ENCODE assay signal across 19 cellular contexts in genomic region chr13:106521101-106521799, GRCh38. TPM values are rescaled to one million over a fixed set of nuclear protein-coding genes. Genes with fewer than 3 reads are reported as not detected.
DNase-seq lines count a peak whose midpoint lies in the region; ATAC-seq and TF ChIP-seq lines count a peak whose summit lies in the region.
"Had no signal": no experiment of that assay in that cellular context is flagged by ENCODE, and none has a peak within 500 bp of the region (broad histone marks: within the 10 kb centered on the region; RNA-seq: fewer than 3 reads in every experiment).

No MANE protein-coding gene starts in this region.

- H3K4me3 ChIP-seq in breast epithelium (no peak overlapping the region), RWPE2 (ENCODE audit: severe bottlenecking) (no peak overlapping the region), upper lobe of right lung (no peak overlapping the region)
- H3K4me3 ChIP-seq: HAP-1 had no signal

- intact Hi-C loops in MCF 10A (cut with micrococcal nuclease) (no loop called here), breast epithelium (cut with DNase I; ENCODE audit: low total_unique reads) (no loop called here), upper lobe of right lung (cut with DNase I) (no loop called here)

- H3K4me1 ChIP-seq in breast epithelium = peaks cover 0 to 5% of the 10 kb centered on the region in 2 donors
- peaks cover 58% of the 10 kb centered on the region for H3K4me1 ChIP-seq in RWPE2 (ENCODE audit: insufficient read depth, poor library complexity, severe bottlenecking)
- peaks cover 11% of the 10 kb centered on the region for H3K4me1 ChIP-seq in upper lobe of right lung

- ATAC-seq in RWPE2 (ENCODE audit: low read depth) (peak; percentile 22; the same call in 1 of the 3 replicates), upper lobe of right lung (peak; percentile 36), HG02870 (IDR thresholded peaks at IDR 0.05; ENCODE audit: unreplicated experiment) (no peak), HG03139 (IDR thresholded peaks at IDR 0.05; ENCODE audit: unreplicated experiment) (no peak)
- ATAC-seq: effector memory CD8-positive, alpha-beta T cell had no signal

- peaks cover 46% of the 10 kb centered on the region for H3K4me1 Mint-ChIP-seq in MCF 10A (ENCODE audit: insufficient read depth, unreplicated experiment)
- H3K4me1 Mint-ChIP-seq: CD4-positive, alpha-beta memory T cell had no signal

- BruUV-seq in MCF 10A (replicated peaks; lab: Mats Ljungman, UMichigan) = no TSS peak

- POLR2A ChIA-PET in MCF 10A (lab: Yijun Ruan, JAX) = interaction anchor here (0.6 to 3.9 kb wide), 9 partner anchors 8 to 997 kb away, joined by 3 to 26 read pairs (median 5); no protein-coding TSS in a partner anchor

- no peaks in the 10 kb centered on the region for H3K27me3 Mint-ChIP-seq in MCF 10A (ENCODE audit: insufficient read depth, unreplicated experiment)

- H3K27me3 ChIP-seq in breast epithelium = no peaks in the 10 kb centered on the region
- H3K27me3 ChIP-seq in RWPE2 (ENCODE audit: insufficient read depth, poor library complexity, severe bottlenecking) = no peaks in the 10 kb centered on the region
- H3K27me3 ChIP-seq in upper lobe of right lung = no peaks in the 10 kb centered on the region

- CTCF ChIA-PET in MCF 10A (lab: Yijun Ruan, JAX) = interaction anchor here (0.7 to 2.3 kb wide), 9 partner anchors 10 to 1949 kb away, joined by 3 to 7 read pairs (median 4); no protein-coding TSS in a partner anchor

- TF ChIP-seq CTCF in MCF 10A (IDR thresholded peaks at IDR 0.05; ENCODE audit: unreplicated experiment) = no peak
- no peak for TF ChIP-seq CTCF in breast epithelium (IDR thresholded peaks at IDR 0.05)
- TF ChIP-seq CTCF in RWPE2 (IDR thresholded peaks at IDR 0.05; ENCODE audit: poor library complexity, severe bottlenecking) = no peak
- no peak for TF ChIP-seq CTCF in upper lobe of right lung (IDR thresholded peaks at IDR 0.05)

- no peak overlapping the region for H3K4me3 Mint-ChIP-seq in MCF 10A (ENCODE audit: unreplicated experiment)
- H3K4me3 Mint-ChIP-seq: CD4-positive, alpha-beta memory T cell; effector memory CD8-positive, alpha-beta T cell; T-helper 2 cell treated with Interferon-gamma antibody and Interleukin-4, amounts not matched to agents 5 μg/mL and 100 μg/mL, for 36 hours had no signal

- H3K27ac Mint-ChIP-seq in MCF 10A (ENCODE audit: low read depth, unreplicated experiment) = peak overlapping the region; percentile 22
- H3K27ac Mint-ChIP-seq: activated T-helper 2 cell treated with anti-CD3 and anti-CD28 coated beads, Interferon-gamma antibody, Interleukin-2, Interleukin-4, amounts not matched to agents 10 μg/mL and 5 μg/mL and 100 μg/mL, durations not matched to agents 14 hours and 24 hours and 36 hours; CD4-positive, alpha-beta memory T cell; effector memory CD8-positive, alpha-beta T cell; T-helper 2 cell treated with Interferon-gamma antibody and Interleukin-4, amounts not matched to agents 5 μg/mL and 100 μg/mL, for 36 hours had no signal

- no peak for TF ChIP-seq POLR2A in breast epithelium (IDR thresholded peaks at IDR 0.05)

- no peaks in the 10 kb centered on the region for H3K9me3 Mint-ChIP-seq in MCF 10A (ENCODE audit: unreplicated experiment)
- H3K9me3 Mint-ChIP-seq: activated T-helper 2 cell treated with anti-CD3 and anti-CD28 coated beads, Interferon-gamma antibody, Interleukin-2, Interleukin-4, amounts not matched to agents 10 μg/mL and 5 μg/mL and 100 μg/mL, durations not matched to agents 14 hours and 24 hours and 36 hours; CD4-positive, alpha-beta memory T cell; effector memory CD8-positive, alpha-beta T cell; T-helper 2 cell treated with Interferon-gamma antibody and Interleukin-4, amounts not matched to agents 5 μg/mL and 100 μg/mL, for 36 hours had no signal

- H3K9me3 ChIP-seq in breast epithelium (no peaks in the 10 kb centered on the region), RWPE2 (ENCODE audit: severe bottlenecking) (no peaks in the 10 kb centered on the region), upper lobe of right lung (no peaks in the 10 kb centered on the region)
- H3K9me3 ChIP-seq: HAP-1 had no signal

- H3K36me3 ChIP-seq in breast epithelium (no peaks in the 10 kb centered on the region), RWPE2 (ENCODE audit: low read depth) (peaks cover 58% of the 10 kb centered on the region), upper lobe of right lung (no peaks in the 10 kb centered on the region)
- H3K36me3 ChIP-seq: HAP-1 had no signal

- H3K27ac ChIP-seq in breast epithelium (no peak overlapping the region), RWPE2 (ENCODE audit: poor library complexity, severe bottlenecking) (peak overlapping the region; percentile 68), upper lobe of right lung (peak overlapping the region; percentile 47)

- DNase-seq in MCF 10A (ENCODE audit: unreplicated experiment) (no peak), breast epithelium (ENCODE audit: low spot score in 2 of 2) (no peak), RWPE2 (ENCODE audit: low spot score) (no peak), left kidney (ENCODE audit: low read depth, low spot score) (peak; percentile 69), upper lobe of right lung (no peak), T1000 (lab: John Stamatoyannopoulos, UW) (no peak)
- DNase-seq: activated CD4-positive, alpha-beta T cell treated with anti-CD3 and anti-CD28 coated beads for 1 hour; CD4-positive, alpha-beta memory T cell; DND-41; effector memory CD8-positive, alpha-beta T cell; NCI-H2029; occipital lobe; SHP77; stimulated activated CD4-positive, alpha-beta T cell treated with anti-CD3 and anti-CD28 coated beads, Interleukin-2, amount 100 ng/mL, for 24 hours had no signal

- H3K36me3 Mint-ChIP-seq in MCF 10A (ENCODE audit: insufficient read depth, unreplicated experiment) = peaks cover 8% of the 10 kb centered on the region
- H3K36me3 Mint-ChIP-seq: CD4-positive, alpha-beta memory T cell had no signal

RNA-seq across cellular contexts. Expression of gene EFNB2, which starts 14.2 kb away (rescaled TPM):
- total RNA-seq in MCF 10A (2022) = 40.4 and 45.7 TPM in 2 replicates
- total RNA-seq in breast epithelium = 10 to 100 TPM in 2 of 3 donors, 1 to 10 TPM in 1; 9.4 to 15.7 (median 15.2) TPM
- 55.1 TPM for total RNA-seq in upper lobe of right lung

RNA-seq across cellular contexts. Expression of gene ARGLU1, which starts 46.7 kb away (rescaled TPM):
- total RNA-seq in MCF 10A (2022) = 91.7 and 94.4 TPM in 2 replicates
- 100 to 1,000 TPM; 122 to 181 (median 136) TPM for total RNA-seq in breast epithelium
- 122 TPM for total RNA-seq in upper lobe of right lung

Comparison
In these comparisons a context has a peak if more than half of its experiments do, and no peak if none do; other contexts are left out.
1. H3K27ac ChIP-seq: peak in RWPE2 (single experiment) and upper lobe of right lung (single experiment); none in breast epithelium (0 of 2).
2. ATAC-seq: peak in RWPE2 (single experiment) and upper lobe of right lung (single experiment); none in HG02870 (single experiment) and HG03139 (single experiment).